In the genomic region with DNA sequence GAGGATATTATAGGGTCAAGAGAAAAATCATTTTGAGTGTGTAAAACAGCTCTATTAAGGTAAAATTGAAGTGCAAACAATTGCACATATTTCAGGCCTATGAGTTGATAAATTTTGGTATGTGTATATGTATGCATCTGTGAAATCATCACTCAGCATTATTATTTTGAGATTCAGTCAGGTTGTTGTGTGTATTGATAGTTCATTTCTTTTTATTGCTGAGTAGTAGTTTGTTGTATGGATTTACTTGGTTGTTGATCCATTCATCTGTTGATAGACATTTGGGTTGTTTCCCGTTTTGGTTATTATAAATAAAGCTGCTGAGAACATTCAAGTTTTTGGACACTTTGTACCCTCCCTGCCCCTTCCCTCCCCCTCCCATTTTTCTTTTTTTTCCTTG, we compare ENCODE assay signal across 13 cellular contexts. TPM values are rescaled to one million over a fixed set of nuclear protein-coding genes. Genes with fewer than 3 reads are reported as not detected.
A peak's percentile ranks its signal among the peaks of the same experiment; 100 is the strongest.
DNase-seq lines count a peak whose midpoint lies in the region; ATAC-seq and TF ChIP-seq lines count a peak whose summit lies in the region.
"Had no signal": no experiment of that assay in that cellular context is flagged by ENCODE, and none has a peak within 500 bp of the region (broad histone marks: within the 10 kb centered on the region; RNA-seq: fewer than 3 reads in every experiment).

No MANE protein-coding gene starts in this region.

- no peaks in the 10 kb centered on the region for H3K27me3 ChIP-seq in CD4-positive, alpha-beta T cell (ENCODE audit: control insufficient read depth, insufficient read depth, low read length)

- no peaks in the 10 kb centered on the region for H3K27me3 Mint-ChIP-seq in activated naive CD8-positive, alpha-beta T cell
- no peaks in the 10 kb centered on the region for H3K27me3 Mint-ChIP-seq in activated naive CD8-positive, alpha-beta T cell treated with anti-CD3 and anti-CD28 coated beads for 36 hours
- no peaks in the 10 kb centered on the region for H3K27me3 Mint-ChIP-seq in CD4-positive, alpha-beta T cell
- H3K27me3 Mint-ChIP-seq in IgD-negative memory B cell (no peaks in the 10 kb centered on the region), glutamatergic neuron (ENCODE audit: unreplicated experiment) (no peaks in the 10 kb centered on the region)

- intact Hi-C loops in CD4-positive, alpha-beta T cell (cut with DNase I, micrococcal nuclease): no loop called here

- no peak for TF ChIP-seq CTCF in CD4-positive, alpha-beta T cell (IDR thresholded peaks at IDR 0.05)
- TF ChIP-seq CTCF in glutamatergic neuron (IDR thresholded peaks at IDR 0.05; ENCODE audit: partially characterized antibody, unreplicated experiment): no peak

- POLR2A ChIA-PET in CD4-positive, alpha-beta T cell (lab: Charles Lee): no interaction called here

- H3K4me1 Mint-ChIP-seq in activated naive CD8-positive, alpha-beta T cell (ENCODE audit: low read depth): peaks cover 2% of the 10 kb centered on the region
- H3K4me1 Mint-ChIP-seq in activated naive CD8-positive, alpha-beta T cell treated with anti-CD3 and anti-CD28 coated beads for 36 hours: peaks cover 3% of the 10 kb centered on the region
- H3K4me1 Mint-ChIP-seq in CD4-positive, alpha-beta T cell (ENCODE audit: low read depth): peaks cover 5% of the 10 kb centered on the region
- peaks cover 0 to 2% (median 0%) of the 10 kb centered on the region in 3 donors for H3K4me1 Mint-ChIP-seq in IgD-negative memory B cell
- H3K4me1 Mint-ChIP-seq in glutamatergic neuron (ENCODE audit: low read depth, unreplicated experiment): no peaks in the 10 kb centered on the region
- H3K4me1 Mint-ChIP-seq: CD14-positive monocyte, H9 had no signal

- no peak overlapping the region for H3K4me3 Mint-ChIP-seq in activated naive CD8-positive, alpha-beta T cell
- no peak overlapping the region for H3K4me3 Mint-ChIP-seq in activated naive CD8-positive, alpha-beta T cell treated with anti-CD3 and anti-CD28 coated beads for 36 hours
- no peak overlapping the region for H3K4me3 Mint-ChIP-seq in CD4-positive, alpha-beta T cell
- no peak overlapping the region for H3K4me3 Mint-ChIP-seq in IgD-negative memory B cell
- no peak overlapping the region for H3K4me3 Mint-ChIP-seq in glutamatergic neuron (ENCODE audit: unreplicated experiment)
- H3K4me3 Mint-ChIP-seq: CD14-positive monocyte, H9 had no signal

- no peak for ATAC-seq in CD4-positive, alpha-beta T cell (ENCODE audit: poor library complexity)
- ATAC-seq in SK-N-SH treated with all-trans-retinoic acid at 6 μM for 48 hours (no peak), HG02973 (IDR thresholded peaks at IDR 0.05; ENCODE audit: unreplicated experiment) (no peak)
- ATAC-seq: GM12878 had no signal

- no peak for DNase-seq in activated naive CD8-positive, alpha-beta T cell treated with anti-CD3 and anti-CD28 coated beads for 36 hours
- DNase-seq in CD4-positive, alpha-beta T cell: no peak
- DNase-seq in glutamatergic neuron (no peak), dedifferentiated amniotic fluid mesenchymal stem cell (ENCODE audit: extremely low spot score) (no peak)
- DNase-seq: DMS 273 treated with DMSO at 0.1 percent for 48 hours, GOT3, H9 had no signal

- CTCF ChIA-PET in CD4-positive, alpha-beta T cell (lab: Charles Lee): no interaction called here

- H3K9me3 ChIP-seq in CD4-positive, alpha-beta T cell (ENCODE audit: control insufficient read depth, low read length): no peaks in the 10 kb centered on the region

- H3K27ac Mint-ChIP-seq in activated naive CD8-positive, alpha-beta T cell: peak overlapping the region; percentile 4
- no peak overlapping the region for H3K27ac Mint-ChIP-seq in activated naive CD8-positive, alpha-beta T cell treated with anti-CD3 and anti-CD28 coated beads for 36 hours
- peak overlapping the region; percentile 16 for H3K27ac Mint-ChIP-seq in CD4-positive, alpha-beta T cell
- H3K27ac Mint-ChIP-seq in IgD-negative memory B cell: peak overlapping the region in 2 of 3 donors; percentile 0 to 73
- peak overlapping the region; percentile 75 for H3K27ac Mint-ChIP-seq in glutamatergic neuron (ENCODE audit: unreplicated experiment)

- H3K27ac ChIP-seq in CD4-positive, alpha-beta T cell (ENCODE audit: low read depth, low read length): no peak overlapping the region

- H3K36me3 Mint-ChIP-seq in activated naive CD8-positive, alpha-beta T cell: peaks cover 6% of the 10 kb centered on the region
- H3K36me3 Mint-ChIP-seq in activated naive CD8-positive, alpha-beta T cell treated with anti-CD3 and anti-CD28 coated beads for 36 hours: peaks cover 9% of the 10 kb centered on the region
- H3K36me3 Mint-ChIP-seq in CD4-positive, alpha-beta T cell (ENCODE audit: low read depth): peaks cover 83% of the 10 kb centered on the region
- H3K36me3 Mint-ChIP-seq in IgD-negative memory B cell: peaks cover under 1% of the 10 kb centered on the region
- peaks cover 6% of the 10 kb centered on the region for H3K36me3 Mint-ChIP-seq in glutamatergic neuron (ENCODE audit: unreplicated experiment)

- no peaks in the 10 kb centered on the region for H3K9me3 Mint-ChIP-seq in activated naive CD8-positive, alpha-beta T cell (ENCODE audit: low read depth)
- H3K9me3 Mint-ChIP-seq in activated naive CD8-positive, alpha-beta T cell treated with anti-CD3 and anti-CD28 coated beads for 36 hours: no peaks in the 10 kb centered on the region
- H3K9me3 Mint-ChIP-seq in CD4-positive, alpha-beta T cell: no peaks in the 10 kb centered on the region
- H3K9me3 Mint-ChIP-seq in IgD-negative memory B cell (no peaks in the 10 kb centered on the region), glutamatergic neuron (ENCODE audit: unreplicated experiment) (peaks cover 3% of the 10 kb centered on the region)
- H3K9me3 Mint-ChIP-seq: CD14-positive monocyte, H9 had no signal

TF ChIP-seq in SK-N-SH treated with all-trans-retinoic acid at 6 μM for 48 hours, 23 proteins besides CTCF, POLR2A, EP300 and RAD21 (continues in another document):
- TF ChIP-seq RARB (CRISPR knock-in tag; IDR thresholded peaks at IDR 0.05): no peak
- TF ChIP-seq ZFP3 (CRISPR knock-in tag; IDR thresholded peaks at IDR 0.05): no peak
- no peak for TF ChIP-seq ZFP30 (CRISPR knock-in tag; IDR thresholded peaks at IDR 0.05)
- TF ChIP-seq ESRRG (CRISPR knock-in tag; IDR thresholded peaks at IDR 0.05): no peak
- no peak for TF ChIP-seq ZNF8 (CRISPR knock-in tag; IDR thresholded peaks at IDR 0.05)
- TF ChIP-seq, protein P1, sequence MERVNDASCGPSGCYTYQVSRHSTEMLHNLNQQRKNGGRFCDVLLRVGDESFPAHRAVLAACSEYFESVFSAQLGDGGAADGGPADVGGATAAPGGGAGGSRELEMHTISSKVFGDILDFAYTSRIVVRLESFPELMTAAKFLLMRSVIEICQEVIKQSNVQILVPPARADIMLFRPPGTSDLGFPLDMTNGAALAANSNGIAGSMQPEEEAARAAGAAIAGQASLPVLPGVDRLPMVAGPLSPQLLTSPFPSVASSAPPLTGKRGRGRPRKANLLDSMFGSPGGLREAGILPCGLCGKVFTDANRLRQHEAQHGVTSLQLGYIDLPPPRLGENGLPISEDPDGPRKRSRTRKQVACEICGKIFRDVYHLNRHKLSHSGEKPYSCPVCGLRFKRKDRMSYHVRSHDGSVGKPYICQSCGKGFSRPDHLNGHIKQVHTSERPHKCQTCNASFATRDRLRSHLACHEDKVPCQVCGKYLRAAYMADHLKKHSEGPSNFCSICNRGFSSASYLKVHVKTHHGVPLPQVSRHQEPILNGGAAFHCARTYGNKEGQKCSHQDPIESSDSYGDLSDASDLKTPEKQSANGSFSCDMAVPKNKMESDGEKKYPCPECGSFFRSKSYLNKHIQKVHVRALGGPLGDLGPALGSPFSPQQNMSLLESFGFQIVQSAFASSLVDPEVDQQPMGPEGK (CRISPR knock-in tag; IDR thresholded peaks at IDR 0.05; ENCODE audit: borderline replicate concordance): no peak
- TF ChIP-seq SNAI2 (CRISPR knock-in tag; IDR thresholded peaks at IDR 0.05): no peak
- TF ChIP-seq, protein P2, sequence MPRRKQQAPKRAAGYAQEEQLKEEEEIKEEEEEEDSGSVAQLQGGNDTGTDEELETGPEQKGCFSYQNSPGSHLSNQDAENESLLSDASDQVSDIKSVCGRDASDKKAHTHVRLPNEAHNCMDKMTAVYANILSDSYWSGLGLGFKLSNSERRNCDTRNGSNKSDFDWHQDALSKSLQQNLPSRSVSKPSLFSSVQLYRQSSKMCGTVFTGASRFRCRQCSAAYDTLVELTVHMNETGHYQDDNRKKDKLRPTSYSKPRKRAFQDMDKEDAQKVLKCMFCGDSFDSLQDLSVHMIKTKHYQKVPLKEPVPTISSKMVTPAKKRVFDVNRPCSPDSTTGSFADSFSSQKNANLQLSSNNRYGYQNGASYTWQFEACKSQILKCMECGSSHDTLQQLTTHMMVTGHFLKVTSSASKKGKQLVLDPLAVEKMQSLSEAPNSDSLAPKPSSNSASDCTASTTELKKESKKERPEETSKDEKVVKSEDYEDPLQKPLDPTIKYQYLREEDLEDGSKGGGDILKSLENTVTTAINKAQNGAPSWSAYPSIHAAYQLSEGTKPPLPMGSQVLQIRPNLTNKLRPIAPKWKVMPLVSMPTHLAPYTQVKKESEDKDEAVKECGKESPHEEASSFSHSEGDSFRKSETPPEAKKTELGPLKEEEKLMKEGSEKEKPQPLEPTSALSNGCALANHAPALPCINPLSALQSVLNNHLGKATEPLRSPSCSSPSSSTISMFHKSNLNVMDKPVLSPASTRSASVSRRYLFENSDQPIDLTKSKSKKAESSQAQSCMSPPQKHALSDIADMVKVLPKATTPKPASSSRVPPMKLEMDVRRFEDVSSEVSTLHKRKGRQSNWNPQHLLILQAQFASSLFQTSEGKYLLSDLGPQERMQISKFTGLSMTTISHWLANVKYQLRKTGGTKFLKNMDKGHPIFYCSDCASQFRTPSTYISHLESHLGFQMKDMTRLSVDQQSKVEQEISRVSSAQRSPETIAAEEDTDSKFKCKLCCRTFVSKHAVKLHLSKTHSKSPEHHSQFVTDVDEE (CRISPR knock-in tag; IDR thresholded peaks at IDR 0.05): no peak
- TF ChIP-seq TCF4 (CRISPR knock-in tag; IDR thresholded peaks at IDR 0.05; ENCODE audit: borderline replicate concordance): no peak

RNA-seq across cellular contexts. Expression of a gene that starts 50.3 kb away (rescaled TPM):
- total RNA-seq in activated naive CD8-positive, alpha-beta T cell treated with anti-CD3 and anti-CD28 coated beads for 36 hours: 10 to 100 TPM; 26.8 to 29.9 TPM
- total RNA-seq in CD4-positive, alpha-beta T cell: 10 to 100 TPM; 17.0 to 18.0 TPM
- 42.9 TPM for polyA plus RNA-seq in IgD-negative memory B cell
- total RNA-seq in glutamatergic neuron (ENCODE audit: unreplicated experiment): 13.5 TPM

RNA-seq across cellular contexts. Expression of a gene that starts 50.3 kb away (rescaled TPM):
- total RNA-seq in activated naive CD8-positive, alpha-beta T cell treated with anti-CD3 and anti-CD28 coated beads for 36 hours: 100 to 1,000 TPM; 311 to 315 TPM
- total RNA-seq in CD4-positive, alpha-beta T cell: 10 to 100 TPM; 33.1 to 35.0 TPM
- polyA plus RNA-seq in IgD-negative memory B cell: 248 TPM
- total RNA-seq in glutamatergic neuron (ENCODE audit: unreplicated experiment): 88.2 TPM

RNA-seq across cellular contexts. Expression of a gene that starts 58.4 kb away (rescaled TPM):
- 10 to 100 TPM; 14.7 to 17.3 TPM for total RNA-seq in activated naive CD8-positive, alpha-beta T cell treated with anti-CD3 and anti-CD28 coated beads for 36 hours
- 1 to 10 TPM; 5.8 to 7.5 TPM for total RNA-seq in CD4-positive, alpha-beta T cell
- 4.1 TPM for polyA plus RNA-seq in IgD-negative memory B cell
- total RNA-seq in glutamatergic neuron (ENCODE audit: unreplicated experiment): 17.3 TPM
